ENCODE assay signal across 8 cellular contexts in genomic region chr22:50622723-50623327, GRCh38. TPM values are rescaled to one million over a fixed set of nuclear protein-coding genes. Genes with fewer than 3 reads are reported as not detected.
A peak's percentile ranks its signal among the peaks of the same experiment; 100 is the strongest.
DNase-seq lines count a peak whose midpoint lies in the region; ATAC-seq, FAIRE-seq and TF ChIP-seq lines count a peak whose summit lies in the region.

No MANE protein-coding gene starts in this region.

- in situ Hi-C loops in GM12878 (cut with MboI) = loop anchor here (5.0 kb wide), 1 partner anchor 96 kb away; the partner anchor contains the start of gene SCO2

- H3K36me3 ChIP-seq in GM12878 (ENCODE audit: control insufficient read depth in 2 of 2, insufficient read depth in 2 of 2, low read length in 1 of 2) (no peaks in the 10 kb centered on the region; a peak in 2 of 4 replicates), osteoblast (ENCODE audit: insufficient read depth, low read length) (no peaks in the 10 kb centered on the region), gastroesophageal sphincter (peaks cover 0 to 25% of the 10 kb centered on the region in 2 donors)

- H3K27me3 Mint-ChIP-seq in immature natural killer cell (ENCODE audit: low read depth in 3 of 3) = peaks cover 4 to 11% (median 7%) of the 10 kb centered on the region in 3 donors

- H3K27ac ChIP-seq in GM12878 (ENCODE audit: control insufficient read depth, insufficient read depth) = peak overlapping the region; percentile 97
- H3K27ac ChIP-seq in osteoblast (ENCODE audit: low read depth, low read length) = no peak overlapping the region
- no peak overlapping the region for H3K27ac ChIP-seq in gastroesophageal sphincter

- H3K4me1 ChIP-seq in GM12878 (ENCODE audit: control insufficient read depth, insufficient read depth, low read length) (peaks cover 28% of the 10 kb centered on the region), osteoblast (ENCODE audit: insufficient read depth, low read length) (peaks cover 18% of the 10 kb centered on the region), gastroesophageal sphincter (peaks cover 0 to 44% (median 13%) of the 10 kb centered on the region in 3 donors)

- H3K9me3 Mint-ChIP-seq in immature natural killer cell = peaks cover 0 to 2% (median 0%) of the 10 kb centered on the region in 6 donors

- 82% methylated on average over 15 of the region's 16 CpGs for WGBS in GM12878 (ENCODE audit: insufficient coverage, insufficient replicate concordance, low lambda C conversion rate, missing lambda C conversion rate)
- WGBS in gastroesophageal sphincter (ENCODE audit: low coverage in 1 of 2), 2 donors = 77% methylated on average over 3 of the region's 16 CpGs; no CpG with 5 or more reads in 1 of the 2 donors

- DNase-seq in EH (ENCODE audit: low read depth) = peak; percentile 12
- DNase-seq in NCI-H2029 treated with DMSO at 0.1 percent for 48 hours (lab: John Stamatoyannopoulos, UW) = peak; percentile 57
- no peak for DNase-seq in GM12878 (ENCODE audit: low read depth, low spot score)
- peak; percentile 56 for DNase-seq in osteoblast (ENCODE audit: insufficient read length, low spot score, missing footprints)
- DNase-seq in immature natural killer cell = no peak

- peaks cover 36 to 38% of the 10 kb centered on the region in 2 donors for H3K4me1 Mint-ChIP-seq in immature natural killer cell

- no peak for TF ChIP-seq POLR2A in GM12878 (IDR thresholded peaks at IDR 0.05; ENCODE audit: low read depth, low read length)
- no peak for TF ChIP-seq POLR2A in gastroesophageal sphincter (IDR thresholded peaks at IDR 0.05)

- RAD21 ChIA-PET in GM12878 (lab: Charles Lee; ENCODE audit: unreplicated experiment) = interaction anchor here (2.3 to 4.0 kb wide), 5 partner anchors 75 to 281 kb away, joined by 9 to 43 read pairs (median 22); partner anchors contain the start of genes LMF2, NCAPH2 and SCO2

- no peaks in the 10 kb centered on the region for H4K20me1 ChIP-seq in GM12878 (ENCODE audit: control insufficient read depth, insufficient read depth)
- H4K20me1 ChIP-seq in osteoblast (ENCODE audit: insufficient read depth, low read length) = peaks cover 3% of the 10 kb centered on the region

- BruUV-seq in GM12878 (replicated peaks; lab: Mats Ljungman, UMichigan) = no TSS peak

- no peaks in the 10 kb centered on the region for H3K36me3 Mint-ChIP-seq in immature natural killer cell

- ATAC-seq in GM12878 (no peak), HG02623 (IDR thresholded peaks at IDR 0.05; ENCODE audit: unreplicated experiment) (no peak), HG03280 (IDR thresholded peaks at IDR 0.05; ENCODE audit: unreplicated experiment) (no peak), gastroesophageal sphincter (no peak)

- CTCF ChIA-PET in GM12878 (lab: Yijun Ruan, JAX) = interaction anchor here (0.8 to 3.3 kb wide), 9 partner anchors 11 to 309 kb away, joined by 3 to 32 read pairs (median 9); partner anchors contain the start of genes SCO2 and SYCE3

- peak overlapping the region in 2 of 6 donors; percentile 26 to 96 for H3K27ac Mint-ChIP-seq in immature natural killer cell

- H3K4me3 ChIP-seq in GM12878 = no peak overlapping the region
- H3K4me3 ChIP-seq in osteoblast (ENCODE audit: insufficient read depth, low read length) = no peak overlapping the region
- H3K4me3 ChIP-seq in gastroesophageal sphincter = no peak overlapping the region

- POLR2A ChIA-PET in GM12878 (lab: Charles Lee) = interaction anchor here (0.9 to 1.3 kb wide), 2 partner anchors 82 to 95 kb away, joined by 3 to 4 read pairs; no protein-coding TSS in a partner anchor

- no peaks in the 10 kb centered on the region for H3K27me3 ChIP-seq in GM12878 (replicated peaks in 1 of 2; ENCODE audit: control insufficient read depth in 2 of 2, insufficient read depth in 2 of 2, low read length in 1 of 2)
- H3K27me3 ChIP-seq in osteoblast (ENCODE audit: insufficient read depth, low read length) = peaks cover 21% of the 10 kb centered on the region
- peaks cover 41% of the 10 kb centered on the region for H3K27me3 ChIP-seq in gastroesophageal sphincter

- SMC1A ChIA-PET in GM12878 (lab: Charles Lee; ENCODE audit: uncharacterized antibody, unreplicated experiment) = interaction anchor here (1.0 to 2.0 kb wide), 4 partner anchors 10 to 97 kb away, joined by 3 to 10 read pairs (median 5); partner anchors contain the start of gene SCO2

- no peak for TF ChIP-seq RAD21 in GM12878 (IDR thresholded peaks at IDR 0.05; ENCODE audit: insufficient read depth, low read depth, low read length)

- TF ChIP-seq CTCF in GM12878 (IDR thresholded peaks at IDR 0.05 in 2 of 3, conservative IDR thresholded peaks at IDR 0.05 in 1 of 3; ENCODE audit: control insufficient read depth in 2 of 3, extremely low read depth in 1 of 3, insufficient read depth in 1 of 3, low read depth in 3 of 3, low read length in 3 of 3) (no peak), osteoblast (IDR thresholded peaks at IDR 0.05; ENCODE audit: extremely low read depth, low read depth, low read length) (no peak), gastroesophageal sphincter (IDR thresholded peaks at IDR 0.05) (no peak)

- peak overlapping the region in 1 of 5 donors; percentile 88 for H3K4me3 Mint-ChIP-seq in immature natural killer cell

- H3K79me2 ChIP-seq in GM12878 (ENCODE audit: control insufficient read depth, insufficient read depth, low read length) (peaks cover 10% of the 10 kb centered on the region), osteoblast (ENCODE audit: insufficient read depth, low read length) (peaks cover 5% of the 10 kb centered on the region)

- H3K9me3 ChIP-seq in GM12878 (replicated peaks; ENCODE audit: control insufficient read depth, insufficient read depth, low read length) (no peaks in the 10 kb centered on the region), osteoblast (ENCODE audit: low read depth, low read length) (no peaks in the 10 kb centered on the region), gastroesophageal sphincter (no peaks in the 10 kb centered on the region)

- H3K4me2 ChIP-seq in GM12878 (ENCODE audit: control insufficient read depth, insufficient read depth) (peak overlapping the region; percentile 100), osteoblast (ENCODE audit: insufficient read depth, low read length) (no peak overlapping the region)

- no peak for FAIRE-seq in GM12878 (lab: Jason Lieb, UNC)

- H3K9ac ChIP-seq in GM12878 (ENCODE audit: control insufficient read depth, insufficient read depth, low read length) = peak overlapping the region; percentile 84

- no peak for TF ChIP-seq EP300 in GM12878 (IDR thresholded peaks at IDR 0.05; ENCODE audit: borderline replicate concordance in 1 of 2, control insufficient read depth in 1 of 2, low read depth in 2 of 2, low read length in 2 of 2)
- no peak for TF ChIP-seq EP300 in gastroesophageal sphincter (IDR thresholded peaks at IDR 0.05)

- peak overlapping the region; percentile 87; the same call in 1 of the 2 replicates for H2AFZ ChIP-seq in GM12878 (ENCODE audit: control insufficient read depth, low read depth, low read length)
- H2AFZ ChIP-seq in osteoblast (ENCODE audit: low read length) = no peak overlapping the region

- intact Hi-C loops in GM12878 (cut with micrococcal nuclease; ENCODE audit: unreplicated experiment) = loop anchor here (5.0 kb wide), 3 partner anchors 69 to 381 kb away; no protein-coding TSS in a partner anchor

RNA-seq across cellular contexts. Expression of gene ARSA, which starts 5.1 kb away (rescaled TPM):
- 16.9 and 17.4 TPM in 2 replicates for total RNA-seq in GM12878 (2013; cell fraction: nucleolus; rRNA removed)
- total RNA-seq in GM12878 (2014; rRNA removed) (16.7 and 18.9 TPM in 2 replicates), GM12878 (2014; rRNA removed; fragmentation: Illumina TruSeq; extraction: Trizol) (3.2 and 3.7 TPM in 2 replicates), GM12878 (2021) (24.5 and 26.3 TPM in 2 replicates), osteoblast (35.1 and 38.4 TPM in 2 replicates), gastroesophageal sphincter (10 to 100 TPM; 19.5 to 40.0 (median 21.0) TPM)
- 4.9 TPM for polyA plus RNA-seq in GM12878 (2011; ENCODE audit: low read depth)
- polyA plus RNA-seq in GM12878 (2011; rRNA removed) (1.3 and 5.4 TPM in 2 replicates), GM12878 (2014; fragmentation: Illumina TruSeq; extraction: Trizol) (0.21 and 2.6 TPM in 2 replicates), GM12878 (2014; fragmentation: Nextera tagmentation; extraction: Ambion mirVana) (1 to 10 TPM in 1 of 2 experiments, under 1 TPM in 1; 0.39 to 1.7 TPM), GM12878 (2014; rRNA removed) (22.1 and 24.3 TPM in 2 replicates), GM12878 (2016; fragmentation: Nextera tagmentation; extraction: Ambion mirVana) (10 to 100 TPM; 14.2 to 14.3 TPM), immature natural killer cell (10 to 100 TPM in 1 of 3 donors, 1 to 10 TPM in 2; 3.8 to 11.2 (median 7.7) TPM)
- polyA plus RNA-seq in GM12878 (2011; cell fraction: cytosol; rRNA removed) = 5.4 and 8.9 TPM in 2 replicates
- polyA plus RNA-seq in GM12878 (2011; cell fraction: nucleus; rRNA removed) = 63.6 and 77.8 TPM in 2 replicates
- polyA plus RNA-seq in GM12878 (2012) = 15.5 and 16.4 TPM in 2 replicates
- 1.7 and 3.0 TPM in 2 replicates for polyA minus RNA-seq in GM12878 (2011; rRNA and poly(A)+ RNA removed)
- polyA minus RNA-seq in GM12878 (2011; cell fraction: cytosol; rRNA and poly(A)+ RNA removed) = 2.9 and 4.7 TPM in 2 replicates
- 11.1 and 20.8 TPM in 2 replicates for polyA minus RNA-seq in GM12878 (2011; cell fraction: nucleus; rRNA and poly(A)+ RNA removed)

RNA-seq across cellular contexts. Expression of gene MAPK8IP2, which starts 22.2 kb away (rescaled TPM):
- 0.07 and 0.15 TPM in 2 replicates for total RNA-seq in GM12878 (2013; cell fraction: nucleolus; rRNA removed)
- total RNA-seq in GM12878 (2014; rRNA removed) (0.11 TPM in 2 replicates), GM12878 (2014; rRNA removed; fragmentation: Illumina TruSeq; extraction: Trizol) (0.04 and 0.05 TPM in 2 replicates), GM12878 (2021) (0.13 and 0.21 TPM in 2 replicates), osteoblast (0.29 and 0.36 TPM in 2 replicates), gastroesophageal sphincter (1 to 10 TPM in 3 of 4 donors, under 1 TPM in 1; 0.93 to 3.7 (median 2.3) TPM)
- polyA plus RNA-seq in GM12878 (2011; ENCODE audit: low read depth) = 0.08 TPM
- polyA plus RNA-seq in GM12878 (2011; rRNA removed) (0.01 and 0.03 TPM in 2 replicates), GM12878 (2014; fragmentation: Illumina TruSeq; extraction: Trizol) (0.01 TPM in 1 of 2 replicates, not detected in the other), GM12878 (2014; fragmentation: Nextera tagmentation; extraction: Ambion mirVana) (not detected), GM12878 (2014; rRNA removed) (0.08 and 0.13 TPM in 2 replicates), GM12878 (2016; fragmentation: Nextera tagmentation; extraction: Ambion mirVana) (not detected), immature natural killer cell (not detected)
- 0.03 and 0.04 TPM in 2 replicates for polyA plus RNA-seq in GM12878 (2011; cell fraction: cytosol; rRNA removed)
- 0.13 and 0.25 TPM in 2 replicates for polyA plus RNA-seq in GM12878 (2011; cell fraction: nucleus; rRNA removed)
- 0.11 TPM in 2 replicates for polyA plus RNA-seq in GM12878 (2012)
- polyA minus RNA-seq in GM12878 (2011; rRNA and poly(A)+ RNA removed) = 0.05 TPM in 1 of 2 replicates, not detected in the other
- not detected in 2 replicates for polyA minus RNA-seq in GM12878 (2011; cell fraction: cytosol; rRNA and poly(A)+ RNA removed)
- 0.10 TPM in 1 of 2 replicates, not detected in the other for polyA minus RNA-seq in GM12878 (2011; cell fraction: nucleus; rRNA and poly(A)+ RNA removed)

RNA-seq across cellular contexts. Expression of gene CHKB, which starts 40.2 kb away (rescaled TPM):
- total RNA-seq in GM12878 (2013; cell fraction: nucleolus; rRNA removed) = 97.2 and 101 TPM in 2 replicates
- total RNA-seq in GM12878 (2014; rRNA removed) = 53.5 and 58.4 TPM in 2 replicates
- total RNA-seq in GM12878 (2014; rRNA removed; fragmentation: Illumina TruSeq; extraction: Trizol) = 36.4 and 37.9 TPM in 2 replicates
- 57.5 and 62.4 TPM in 2 replicates for total RNA-seq in GM12878 (2021)
- polyA plus RNA-seq in GM12878 (2011; ENCODE audit: low read depth) = 44.0 TPM
- polyA plus RNA-seq in GM12878 (2011; rRNA removed) = 46.7 and 56.3 TPM in 2 replicates
- 45.3 and 53.9 TPM in 2 replicates for polyA plus RNA-seq in GM12878 (2011; cell fraction: cytosol; rRNA removed)
- polyA plus RNA-seq in GM12878 (2011; cell fraction: nucleus; rRNA removed) = 254 and 292 TPM in 2 replicates
- 62.2 and 66.5 TPM in 2 replicates for polyA plus RNA-seq in GM12878 (2012)
- polyA plus RNA-seq in GM12878 (2014; fragmentation: Illumina TruSeq; extraction: Trizol) = 59.5 and 67.9 TPM in 2 replicates
- 10 to 100 TPM in 1 of 2 experiments, 1 to 10 TPM in 1; 10.0 to 20.6 TPM for polyA plus RNA-seq in GM12878 (2014; fragmentation: Nextera tagmentation; extraction: Ambion mirVana)
- 85.9 and 93.9 TPM in 2 replicates for polyA plus RNA-seq in GM12878 (2014; rRNA removed)
- polyA plus RNA-seq in GM12878 (2016; fragmentation: Nextera tagmentation; extraction: Ambion mirVana) = 10 to 100 TPM; 39.0 to 57.6 TPM
- polyA minus RNA-seq in GM12878 (2011; rRNA and poly(A)+ RNA removed) = 11.6 and 22.6 TPM in 2 replicates
- 8.3 and 11.9 TPM in 2 replicates for polyA minus RNA-seq in GM12878 (2011; cell fraction: cytosol; rRNA and poly(A)+ RNA removed)
- polyA minus RNA-seq in GM12878 (2011; cell fraction: nucleus; rRNA and poly(A)+ RNA removed) = 30.1 and 48.3 TPM in 2 replicates
- total RNA-seq in osteoblast = 27.4 and 28.6 TPM in 2 replicates
- 10 to 100 TPM; 44.0 to 51.3 (median 49.4) TPM for polyA plus RNA-seq in immature natural killer cell
- total RNA-seq in gastroesophageal sphincter = 10 to 100 TPM; 16.6 to 39.8 (median 33.1) TPM

RNA-seq across cellular contexts. Expression of gene CPT1B, which starts 44.6 kb away (rescaled TPM):
- 75.2 and 82.7 TPM in 2 replicates for total RNA-seq in GM12878 (2013; cell fraction: nucleolus; rRNA removed)
- total RNA-seq in GM12878 (2014; rRNA removed) (28.3 and 28.9 TPM in 2 replicates), GM12878 (2014; rRNA removed; fragmentation: Illumina TruSeq; extraction: Trizol) (12.0 and 13.6 TPM in 2 replicates), GM12878 (2021) (37.0 and 40.8 TPM in 2 replicates), osteoblast (1.8 and 2.1 TPM in 2 replicates), gastroesophageal sphincter (10 to 100 TPM in 1 of 4 donors, 1 to 10 TPM in 3; 3.1 to 13.4 (median 6.5) TPM)
- polyA plus RNA-seq in GM12878 (2011; ENCODE audit: low read depth) = 29.0 TPM
- polyA plus RNA-seq in GM12878 (2011; rRNA removed) (26.0 and 36.2 TPM in 2 replicates), GM12878 (2014; fragmentation: Illumina TruSeq; extraction: Trizol) (21.0 and 24.5 TPM in 2 replicates), GM12878 (2014; fragmentation: Nextera tagmentation; extraction: Ambion mirVana) (1 to 10 TPM; 3.5 to 5.7 TPM), GM12878 (2014; rRNA removed) (51.1 and 54.0 TPM in 2 replicates), GM12878 (2016; fragmentation: Nextera tagmentation; extraction: Ambion mirVana) (10 to 100 TPM; 11.5 to 19.0 TPM), immature natural killer cell (1 to 10 TPM in 1 of 3 donors, under 1 TPM in 1, not detected in 1; 0.09 to 2.9 TPM)
- 30.5 and 42.8 TPM in 2 replicates for polyA plus RNA-seq in GM12878 (2011; cell fraction: cytosol; rRNA removed)
- 387 and 439 TPM in 2 replicates for polyA plus RNA-seq in GM12878 (2011; cell fraction: nucleus; rRNA removed)
- 44.1 and 46.1 TPM in 2 replicates for polyA plus RNA-seq in GM12878 (2012)
- polyA minus RNA-seq in GM12878 (2011; rRNA and poly(A)+ RNA removed) = 9.7 and 19.9 TPM in 2 replicates
- 3.0 and 5.3 TPM in 2 replicates for polyA minus RNA-seq in GM12878 (2011; cell fraction: cytosol; rRNA and poly(A)+ RNA removed)
- 29.0 and 38.0 TPM in 2 replicates for polyA minus RNA-seq in GM12878 (2011; cell fraction: nucleus; rRNA and poly(A)+ RNA removed)

RNA-seq across cellular contexts. Expression of gene SHANK3, which starts 49.8 kb away (rescaled TPM):
- total RNA-seq in GM12878 (2013; cell fraction: nucleolus; rRNA removed) = 0.12 and 0.19 TPM in 2 replicates
- 0.06 TPM in 1 of 2 replicates, not detected in the other for total RNA-seq in GM12878 (2014; rRNA removed)
- not detected in 2 replicates for total RNA-seq in GM12878 (2014; rRNA removed; fragmentation: Illumina TruSeq; extraction: Trizol)
- 0.08 and 0.10 TPM in 2 replicates for total RNA-seq in GM12878 (2021)
- polyA plus RNA-seq in GM12878 (2011; ENCODE audit: low read depth) = not detected
- polyA plus RNA-seq in GM12878 (2011; rRNA removed) = 0.03 and 0.04 TPM in 2 replicates
- 0.03 and 0.04 TPM in 2 replicates for polyA plus RNA-seq in GM12878 (2011; cell fraction: cytosol; rRNA removed)
- 0.38 and 0.45 TPM in 2 replicates for polyA plus RNA-seq in GM12878 (2011; cell fraction: nucleus; rRNA removed)
- 0.09 and 0.10 TPM in 2 replicates for polyA plus RNA-seq in GM12878 (2012)
- polyA plus RNA-seq in GM12878 (2014; fragmentation: Illumina TruSeq; extraction: Trizol) = under 0.01 TPM in 1 of 2 replicates, not detected in the other
- polyA plus RNA-seq in GM12878 (2014; fragmentation: Nextera tagmentation; extraction: Ambion mirVana) = not detected
- polyA plus RNA-seq in GM12878 (2014; rRNA removed) = 0.06 TPM in 1 of 2 replicates, not detected in the other
- not detected for polyA plus RNA-seq in GM12878 (2016; fragmentation: Nextera tagmentation; extraction: Ambion mirVana)
- under 0.01 TPM in 1 of 2 replicates, not detected in the other for polyA minus RNA-seq in GM12878 (2011; rRNA and poly(A)+ RNA removed)
- polyA minus RNA-seq in GM12878 (2011; cell fraction: cytosol; rRNA and poly(A)+ RNA removed) = not detected in 2 replicates
- 0.10 and 0.12 TPM in 2 replicates for polyA minus RNA-seq in GM12878 (2011; cell fraction: nucleus; rRNA and poly(A)+ RNA removed)
- 0.36 and 0.59 TPM in 2 replicates for total RNA-seq in osteoblast
- not detected for polyA plus RNA-seq in immature natural killer cell
- total RNA-seq in gastroesophageal sphincter = 10 to 100 TPM in 2 of 4 donors, 1 to 10 TPM in 2; 5.9 to 20.5 (median 13.0) TPM

Comparison
In these comparisons a context has a peak if more than half of its experiments do, and no peak if none do; other contexts are left out.
1. DNase-seq: peak in EH (single experiment), NCI-H2029 treated with DMSO at 0.1 percent for 48 hours (single experiment) and osteoblast (single experiment); none in GM12878 (single experiment) and immature natural killer cell (0 of 3).